Comparison of ENCODE assay signal across 11 cellular contexts in genomic region chr5:39057745-39058144, GRCh38. TPM values are rescaled to one million over a fixed set of nuclear protein-coding genes. Genes with fewer than 3 reads are reported as not detected.
DNase-seq lines count a peak whose midpoint lies in the region; ATAC-seq and TF ChIP-seq lines count a peak whose summit lies in the region.
"Had no signal": no experiment of that assay in that cellular context is flagged by ENCODE, and none has a peak within 500 bp of the region (broad histone marks: within the 10 kb centered on the region; RNA-seq: fewer than 3 reads in every experiment).

No MANE protein-coding gene starts in this region.

- ATAC-seq in activated CD8-positive, alpha-beta memory T cell treated with anti-CD3 and anti-CD28 coated beads, Interleukin-2, amount 10 ng/mL, durations not matched to agents 7 days and 5 days = peak; percentile 42
- peak; percentile 74 for ATAC-seq in HG03354 (IDR thresholded peaks at IDR 0.05; ENCODE audit: poor library complexity, severe bottlenecking, unreplicated experiment)
- ATAC-seq in stimulated activated naive B cell treated with anti-CD40 and anti-IgM and Interleukin-4, amounts not matched to agents 10 μg/mL and 1 μg/mL and 100 μg/mL, for 72 hours (replicated peaks) = no peak
- ATAC-seq in sciatic nerve = no peak

- TF ChIP-seq CTCF in dorsolateral prefrontal cortex (IDR thresholded peaks at IDR 0.05 in 54 of 56, conservative IDR thresholded peaks at IDR 0.05 in 2 of 56; ENCODE audit: low read depth in 1 of 56, partially characterized antibody in 56 of 56) (no peak), BE2C (IDR thresholded peaks at IDR 0.05; ENCODE audit: low read depth, low read length) (no peak)

- DNase-seq in activated CD8-positive, alpha-beta memory T cell treated with anti-CD3 and anti-CD28 coated beads, Interleukin-2, amount 10 ng/mL, durations not matched to agents 7 days and 5 days = no peak
- no peak for DNase-seq in activated CD8-positive, alpha-beta memory T cell treated with anti-CD3 and anti-CD28 coated beads, Interleukin-2, amount 50 U/mL, for 48 hours
- DNase-seq in dorsolateral prefrontal cortex (no peak), ACHN (no peak), BE2C (no peak), sciatic nerve (ENCODE audit: low spot score) (no peak)
- no peak for DNase-seq in stimulated activated naive B cell treated with anti-CD40 and anti-IgM and Interleukin-4, amounts not matched to agents 10 μg/mL and 1 μg/mL and 100 μg/mL, for 72 hours
- DNase-seq: activated naive CD4-positive, alpha-beta T cell; Caco-2; ovary had no signal

- peaks cover 24% of the 10 kb centered on the region for H3K4me1 Mint-ChIP-seq in activated CD8-positive, alpha-beta memory T cell treated with anti-CD3 and anti-CD28 coated beads, Interleukin-2, amount 10 ng/mL, durations not matched to agents 7 days and 5 days
- peaks cover 20 to 46% of the 10 kb centered on the region in 2 donors for H3K4me1 Mint-ChIP-seq in stimulated activated naive B cell treated with anti-CD40 and anti-IgM and Interleukin-4, amounts not matched to agents 10 μg/mL and 1 μg/mL and 100 μg/mL, for 72 hours

- peak overlapping the region; percentile 48 for H3K4me3 Mint-ChIP-seq in activated CD8-positive, alpha-beta memory T cell treated with anti-CD3 and anti-CD28 coated beads, Interleukin-2, amount 10 ng/mL, durations not matched to agents 7 days and 5 days
- peak overlapping the region; percentile 0 to 2 for H3K4me3 Mint-ChIP-seq in stimulated activated naive B cell treated with anti-CD40 and anti-IgM and Interleukin-4, amounts not matched to agents 10 μg/mL and 1 μg/mL and 100 μg/mL, for 72 hours

- H3K4me3 ChIP-seq in dorsolateral prefrontal cortex (peak overlapping the region in 40 of 59 donors; percentile 1 to 48 (median 22)), BE2C (ENCODE audit: low read depth, low read length) (no peak overlapping the region)
- H3K4me3 ChIP-seq: ovary had no signal

- peaks cover 28% of the 10 kb centered on the region for H3K36me3 Mint-ChIP-seq in activated CD8-positive, alpha-beta memory T cell treated with anti-CD3 and anti-CD28 coated beads, Interleukin-2, amount 10 ng/mL, durations not matched to agents 7 days and 5 days
- H3K36me3 Mint-ChIP-seq in stimulated activated naive B cell treated with anti-CD40 and anti-IgM and Interleukin-4, amounts not matched to agents 10 μg/mL and 1 μg/mL and 100 μg/mL, for 72 hours = peaks cover 4% of the 10 kb centered on the region in 2 donors

- no peaks in the 10 kb centered on the region for H3K27me3 Mint-ChIP-seq in activated CD8-positive, alpha-beta memory T cell treated with anti-CD3 and anti-CD28 coated beads, Interleukin-2, amount 10 ng/mL, durations not matched to agents 7 days and 5 days
- no peaks in the 10 kb centered on the region for H3K27me3 Mint-ChIP-seq in stimulated activated naive B cell treated with anti-CD40 and anti-IgM and Interleukin-4, amounts not matched to agents 10 μg/mL and 1 μg/mL and 100 μg/mL, for 72 hours

- peak overlapping the region in 3 of 59 donors; percentile 11 to 37 (median 22) for H3K27ac ChIP-seq in dorsolateral prefrontal cortex
- H3K27ac ChIP-seq: ovary had no signal

- H3K27me3 ChIP-seq in dorsolateral prefrontal cortex = no peaks in the 10 kb centered on the region
- no peaks in the 10 kb centered on the region for H3K27me3 ChIP-seq in BE2C
- H3K27me3 ChIP-seq: ovary had no signal

- no peaks in the 10 kb centered on the region for H3K4me1 ChIP-seq in BE2C
- H3K4me1 ChIP-seq: Caco-2 had no signal

- intact Hi-C loops in dorsolateral prefrontal cortex (cut with DNase I) = no loop called here
- intact Hi-C loops in sciatic nerve (cut with DNase I) = no loop called here

- CTCF ChIA-PET in activated CD8-positive, alpha-beta memory T cell treated with anti-CD3 and anti-CD28 coated beads, Interleukin-2, amount 10 ng/mL, durations not matched to agents 7 days and 5 days (lab: Charles Lee) = interaction anchor here (1.5 kb wide), 1 partner anchor 22 kb away, joined by 3 read pairs; no protein-coding TSS in a partner anchor

- H3K27ac Mint-ChIP-seq in activated CD8-positive, alpha-beta memory T cell treated with anti-CD3 and anti-CD28 coated beads, Interleukin-2, amount 10 ng/mL, durations not matched to agents 7 days and 5 days = peak overlapping the region; percentile 49
- no peak overlapping the region for H3K27ac Mint-ChIP-seq in stimulated activated naive B cell treated with anti-CD40 and anti-IgM and Interleukin-4, amounts not matched to agents 10 μg/mL and 1 μg/mL and 100 μg/mL, for 72 hours

- H3K36me3 ChIP-seq in BE2C = no peaks in the 10 kb centered on the region; the same call in 1 of the 2 replicates
- H3K36me3 ChIP-seq: ovary had no signal

- no peaks in the 10 kb centered on the region for H3K9me3 ChIP-seq in BE2C
- H3K9me3 ChIP-seq: Caco-2, ovary had no signal

- in situ Hi-C loops in ACHN (cut with HindIII; ENCODE audit: low pct_ligation_motif_present, low pct_unique_long_range_greater_than_20kb, low sequenced_read_pairs) = no loop called here

- H3K9me3 Mint-ChIP-seq in activated CD8-positive, alpha-beta memory T cell treated with anti-CD3 and anti-CD28 coated beads, Interleukin-2, amount 10 ng/mL, durations not matched to agents 7 days and 5 days (ENCODE audit: low read depth) = no peaks in the 10 kb centered on the region
- no peaks in the 10 kb centered on the region for H3K9me3 Mint-ChIP-seq in stimulated activated naive B cell treated with anti-CD40 and anti-IgM and Interleukin-4, amounts not matched to agents 10 μg/mL and 1 μg/mL and 100 μg/mL, for 72 hours

RNA-seq across cellular contexts. Expression of gene RICTOR, which starts 16.5 kb away (rescaled TPM):
- total RNA-seq in activated CD8-positive, alpha-beta memory T cell treated with anti-CD3 and anti-CD28 coated beads, Interleukin-2, amount 10 ng/mL, durations not matched to agents 7 days and 5 days = 10 to 100 TPM; 40.2 to 50.5 TPM
- total RNA-seq in dorsolateral prefrontal cortex (100 to 1,000 TPM in 1 of 120 experiments, 10 to 100 TPM in 119; 59.2 to 100 (median 77.8) TPM), sciatic nerve (71.8 TPM)
- polyA plus RNA-seq in BE2C (2012; ENCODE audit: insufficient read depth, insufficient read length, low read depth) = 4.0 TPM

Comparison
In these comparisons a context has a peak if more than half of its experiments do, and no peak if none do; other contexts are left out.
1. ATAC-seq: peak in activated CD8-positive, alpha-beta memory T cell treated with anti-CD3 and anti-CD28 coated beads, Interleukin-2, amount 10 ng/mL, durations not matched to agents 7 days and 5 days (single experiment) and HG03354 (single experiment); none in stimulated activated naive B cell treated with anti-CD40 and anti-IgM and Interleukin-4, amounts not matched to agents 10 μg/mL and 1 μg/mL and 100 μg/mL, for 72 hours (0 of 2) and sciatic nerve (single experiment).